In genomic region chr7:27100601-27101187, GRCh38 we compare ENCODE assay signal across 1 cellular context.
TF ChIP-seq lines count a peak whose summit lies in the region.

No MANE protein-coding gene starts in this region.

TF ChIP-seq in H1, 55 proteins besides CTCF, POLR2A, EP300 and RAD21:
- TF ChIP-seq SUZ12 (IDR thresholded peaks at IDR 0.05; ENCODE audit: low read length) = no peak
- TF ChIP-seq SIRT6 (IDR thresholded peaks at IDR 0.05; ENCODE audit: low read length) = no peak
- TF ChIP-seq GTF2F1 (IDR thresholded peaks at IDR 0.05; ENCODE audit: borderline replicate concordance, low read depth, low read length) = no peak
- TF ChIP-seq, protein P1, sequence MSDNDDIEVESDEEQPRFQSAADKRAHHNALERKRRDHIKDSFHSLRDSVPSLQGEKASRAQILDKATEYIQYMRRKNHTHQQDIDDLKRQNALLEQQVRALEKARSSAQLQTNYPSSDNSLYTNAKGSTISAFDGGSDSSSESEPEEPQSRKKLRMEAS (IDR thresholded peaks at IDR 0.05) = no peak
- TF ChIP-seq SRF (IDR thresholded peaks at IDR 0.05; ENCODE audit: low read depth, low read length) = no peak
- no peak for TF ChIP-seq CBX5 (IDR thresholded peaks at IDR 0.05; ENCODE audit: low read depth, low read length)
- no peak for TF ChIP-seq MAFK (IDR thresholded peaks at IDR 0.05; ENCODE audit: low read depth, low read length)
- no peak for TF ChIP-seq SP2 (IDR thresholded peaks at IDR 0.05; ENCODE audit: low read length)
- TF ChIP-seq JUN (IDR thresholded peaks at IDR 0.05; ENCODE audit: low read depth, low read length) = no peak
- TF ChIP-seq PHF8 (conservative IDR thresholded peaks at IDR 0.05; ENCODE audit: low read depth, low read length) = no peak
- TF ChIP-seq, protein P2, sequence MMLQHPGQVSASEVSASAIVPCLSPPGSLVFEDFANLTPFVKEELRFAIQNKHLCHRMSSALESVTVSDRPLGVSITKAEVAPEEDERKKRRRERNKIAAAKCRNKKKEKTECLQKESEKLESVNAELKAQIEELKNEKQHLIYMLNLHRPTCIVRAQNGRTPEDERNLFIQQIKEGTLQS (IDR thresholded peaks at IDR 0.05; ENCODE audit: insufficient read depth, low read depth, low read length) = no peak
- no peak for TF ChIP-seq USF2 (IDR thresholded peaks at IDR 0.05; ENCODE audit: low read length)
- TF ChIP-seq HDAC6 (IDR thresholded peaks at IDR 0.05; ENCODE audit: low read depth, low read length) = no peak
- TF ChIP-seq SP1 (IDR thresholded peaks at IDR 0.05; ENCODE audit: low read depth, low read length) = peak; percentile 43; the same call in 1 of the 2 replicates
- TF ChIP-seq CHD1 (IDR thresholded peaks at IDR 0.05; ENCODE audit: low read depth, low read length) = no peak
- no peak for TF ChIP-seq TAF1 (IDR thresholded peaks at IDR 0.05; ENCODE audit: low read depth, low read length)
- TF ChIP-seq FOSL1 (IDR thresholded peaks at IDR 0.05; ENCODE audit: insufficient read depth, low read depth, low read length) = no peak
- TF ChIP-seq KDM4A (IDR thresholded peaks at IDR 0.05; ENCODE audit: low read depth, low read length, severe bottlenecking) = peak; percentile 9
- TF ChIP-seq JUND (IDR thresholded peaks at IDR 0.05; ENCODE audit: low read length) = no peak
- no peak for TF ChIP-seq HDAC2 (IDR thresholded peaks at IDR 0.05; ENCODE audit: borderline replicate concordance in 1 of 2, low read depth in 2 of 2, low read length in 2 of 2)
- no peak for TF ChIP-seq CREB1 (IDR thresholded peaks at IDR 0.05)
- TF ChIP-seq BCL11A (IDR thresholded peaks at IDR 0.05; ENCODE audit: low read depth in 2 of 2, low read length in 2 of 2) = no peak
- TF ChIP-seq NRF1 (IDR thresholded peaks at IDR 0.05; ENCODE audit: low read depth, low read length) = no peak
- no peak for TF ChIP-seq SP4 (IDR thresholded peaks at IDR 0.05; ENCODE audit: low read length)
- no peak for TF ChIP-seq ASH2L (IDR thresholded peaks at IDR 0.05; ENCODE audit: low read length)
- TF ChIP-seq YY1 (IDR thresholded peaks at IDR 0.05; ENCODE audit: low read depth, low read length) = peak; percentile 34; the same call in 1 of the 2 replicates
- no peak for TF ChIP-seq TCF12 (IDR thresholded peaks at IDR 0.05; ENCODE audit: low read depth, low read length)
- no peak for TF ChIP-seq SIX5 (IDR thresholded peaks at IDR 0.05; ENCODE audit: low read depth, low read length)
- no peak for TF ChIP-seq ZNF274 (IDR thresholded peaks at IDR 0.05; ENCODE audit: borderline replicate concordance, extremely low read depth, low read length)
- no peak for TF ChIP-seq RXRA (IDR thresholded peaks at IDR 0.05; ENCODE audit: insufficient read depth, low read depth, low read length)
- no peak for TF ChIP-seq SAP30 (IDR thresholded peaks at IDR 0.05; ENCODE audit: insufficient read depth, insufficient replicate concordance, low read length)
- no peak for TF ChIP-seq CHD7 (IDR thresholded peaks at IDR 0.05; ENCODE audit: insufficient replicate concordance, low read length)
- TF ChIP-seq CTBP2 (IDR thresholded peaks at IDR 0.05; ENCODE audit: borderline replicate concordance, insufficient read depth, insufficient read length, low read length) = peak; percentile 81
- no peak for TF ChIP-seq KDM5A (IDR thresholded peaks at IDR 0.05; ENCODE audit: low read length)
- no peak for TF ChIP-seq BACH1 (IDR thresholded peaks at IDR 0.05; ENCODE audit: low read length)
- no peak for TF ChIP-seq TBP (IDR thresholded peaks at IDR 0.05; ENCODE audit: low read depth, low read length)
- TF ChIP-seq KDM1A (IDR thresholded peaks at IDR 0.05; ENCODE audit: borderline replicate concordance, low read length) = no peak
- no peak for TF ChIP-seq POU5F1 (IDR thresholded peaks at IDR 0.05; ENCODE audit: low read depth, low read length)
- TF ChIP-seq BRCA1 (IDR thresholded peaks at IDR 0.05; ENCODE audit: low read depth, low read length) = no peak
- no peak for TF ChIP-seq EGR1 (IDR thresholded peaks at IDR 0.05; ENCODE audit: borderline replicate concordance, low read depth, low read length)
- no peak for TF ChIP-seq RBBP5 (IDR thresholded peaks at IDR 0.05; ENCODE audit: borderline replicate concordance, low read depth, low read length)
- peak; percentile 75 for TF ChIP-seq RNF2 (IDR thresholded peaks at IDR 0.05; ENCODE audit: borderline replicate concordance, low read depth, low read length, missing control alignments, poor library complexity, severe bottlenecking)
- no peak for TF ChIP-seq RFX5 (IDR thresholded peaks at IDR 0.05; ENCODE audit: borderline replicate concordance, low read depth, low read length)
- peak; percentile 55; the same call in 1 of the 2 replicates for TF ChIP-seq ATF2 (IDR thresholded peaks at IDR 0.05; ENCODE audit: low read length)
- no peak for TF ChIP-seq EZH2 (IDR thresholded peaks at IDR 0.05; ENCODE audit: low read depth, low read length, severe bottlenecking)
- TF ChIP-seq TEAD4 (IDR thresholded peaks at IDR 0.05; ENCODE audit: low read depth, low read length) = no peak
- TF ChIP-seq CHD2 (IDR thresholded peaks at IDR 0.05; ENCODE audit: low read length) = no peak
- no peak for TF ChIP-seq CEBPB (IDR thresholded peaks at IDR 0.05; ENCODE audit: low read depth, low read length)
